In the genomic region with DNA sequence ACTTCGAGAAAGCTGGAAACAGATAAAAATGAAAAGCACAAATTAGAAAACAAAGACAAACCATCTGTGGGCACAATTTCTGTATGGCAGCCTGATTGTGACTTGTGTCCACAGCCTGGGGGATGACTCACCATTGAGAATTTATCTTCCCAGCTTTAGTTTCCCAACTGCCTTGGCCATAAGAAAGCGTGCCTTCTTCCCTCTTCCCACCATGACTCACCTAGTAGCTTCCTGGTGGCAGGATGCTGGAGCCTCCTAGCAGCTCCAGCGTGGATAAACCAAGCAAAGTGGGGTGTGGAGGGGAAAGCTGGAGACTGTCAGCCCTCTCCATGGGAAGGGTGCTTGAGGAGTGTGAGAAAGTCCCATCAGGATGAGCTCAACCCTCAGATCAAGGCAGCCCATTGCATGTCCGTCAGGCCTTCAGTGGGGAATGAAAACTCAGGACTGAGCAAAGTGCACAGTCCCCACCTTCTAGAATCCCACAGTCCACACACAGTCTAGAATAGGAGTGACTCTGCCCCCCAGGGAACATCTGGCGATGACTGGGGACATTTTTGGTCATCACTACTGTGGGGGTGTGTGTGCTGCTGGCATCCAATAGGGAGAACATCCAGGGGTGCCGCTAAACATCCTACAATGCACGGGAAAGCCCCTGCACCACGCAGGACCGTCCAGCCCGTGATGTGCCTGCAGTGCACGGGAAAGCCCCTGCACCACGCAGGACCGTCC, we compare ENCODE assay signal across 1 cellular context.
TF ChIP-seq lines count a peak whose summit lies in the region.

No MANE protein-coding gene starts in this region.

TF ChIP-seq in GM12878, 131 proteins besides CTCF, POLR2A, EP300 and RAD21:
- TF ChIP-seq MYB (IDR thresholded peaks at IDR 0.05; ENCODE audit: borderline replicate concordance, low read depth, low read length) (no peak), RAD51 (IDR thresholded peaks at IDR 0.05) (no peak), BRCA1 (IDR thresholded peaks at IDR 0.05; ENCODE audit: low read depth, low read length) (no peak), JUND (IDR thresholded peaks at IDR 0.05; ENCODE audit: low read depth, low read length) (no peak)
TF ChIP-seq in GM12878: peak in this region for 0.
